8 cellular contexts compared by ENCODE assay signal in the genomic region with DNA sequence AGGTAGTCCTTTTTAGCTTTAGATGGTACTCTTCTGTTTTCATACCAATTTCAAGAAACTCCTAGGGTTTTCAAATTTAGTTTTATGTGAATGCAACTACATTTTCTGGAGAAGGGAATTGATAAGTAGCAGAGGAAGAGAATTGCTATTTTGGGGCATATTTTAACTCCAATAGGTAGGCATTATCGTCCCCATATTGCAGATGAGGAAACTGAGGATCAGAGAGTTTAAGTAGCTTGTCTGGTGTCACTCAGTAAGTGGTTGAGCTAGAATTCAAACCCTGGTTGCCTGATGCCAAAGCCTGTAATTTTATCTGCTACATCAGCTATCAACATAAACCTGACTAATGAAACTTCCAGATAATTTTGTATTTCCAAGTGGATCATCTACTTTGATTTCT. TPM values are rescaled to one million over a fixed set of nuclear protein-coding genes. Genes with fewer than 3 reads are reported as not detected.
DNase-seq lines count a peak whose midpoint lies in the region; ATAC-seq and TF ChIP-seq lines count a peak whose summit lies in the region.

No MANE protein-coding gene starts in this region.

- peaks cover 33% of the 10 kb centered on the region for H3K36me3 Mint-ChIP-seq in activated CD4-positive, alpha-beta T cell treated with anti-CD3 and anti-CD28 coated beads for 36 hours (ENCODE audit: low read depth)
- H3K36me3 Mint-ChIP-seq in T-helper 17 cell (ENCODE audit: low read depth), result peaks cover 2% of the 10 kb centered on the region

- H3K27me3 ChIP-seq in spleen (replicated peaks in 1 of 7), result no peaks in the 10 kb centered on the region

- no peaks in the 10 kb centered on the region for H3K9me3 Mint-ChIP-seq in activated CD4-positive, alpha-beta T cell treated with anti-CD3 and anti-CD28 coated beads for 36 hours (ENCODE audit: low read depth)

- WGBS in spleen, 5 donors, result 82 to 100% (median 90%) methylated on average over 1 of the region's 1 CpG

- H3K4me1 Mint-ChIP-seq in activated CD4-positive, alpha-beta T cell treated with anti-CD3 and anti-CD28 coated beads for 36 hours, result peaks cover 69% of the 10 kb centered on the region
- H3K4me1 Mint-ChIP-seq in T-helper 17 cell, result peaks cover 59% of the 10 kb centered on the region

- CTCF ChIA-PET in activated CD4-positive, alpha-beta T cell treated with anti-CD3 and anti-CD28 coated beads for 36 hours (lab: Charles Lee), result interaction anchor here (0.6 to 3.3 kb wide), 6 partner anchors 9 to 1082 kb away, joined by 3 to 20 read pairs (median 6); partner anchors contain the start of gene CITED4

- no peaks in the 10 kb centered on the region for H3K9me3 ChIP-seq in T-helper 17 cell (ENCODE audit: control insufficient read depth, low read length, poor library complexity, severe bottlenecking)
- H3K9me3 ChIP-seq in spleen, result no peaks in the 10 kb centered on the region

- H3K4me3 Mint-ChIP-seq in activated CD4-positive, alpha-beta T cell treated with anti-CD3 and anti-CD28 coated beads for 36 hours, result peak overlapping the region; percentile 100
- H3K4me3 Mint-ChIP-seq in T-helper 17 cell, result peak overlapping the region; percentile 99

- POLR2A ChIA-PET in activated CD4-positive, alpha-beta T cell treated with anti-CD3 and anti-CD28 coated beads for 36 hours (lab: Charles Lee), result interaction anchor here (2.7 kb wide), 1 partner anchor 10 kb away, joined by 14 read pairs; no protein-coding TSS in a partner anchor

- TF ChIP-seq POLR2A in spleen (IDR thresholded peaks at IDR 0.05), result no peak

- H3K27ac Mint-ChIP-seq in activated CD4-positive, alpha-beta T cell treated with anti-CD3 and anti-CD28 coated beads for 36 hours, result peak overlapping the region; percentile 97
- H3K27ac Mint-ChIP-seq in T-helper 17 cell, result peak overlapping the region; percentile 99

- TF ChIP-seq CTCF in fibroblast of the aortic adventitia (IDR thresholded peaks at IDR 0.05; ENCODE audit: insufficient read depth, low read length) (no peak), spleen (IDR thresholded peaks at IDR 0.05 in 8 of 11, conservative IDR thresholded peaks at IDR 0.05 in 3 of 11) (no peak)

- no peak for DNase-seq in activated CD4-positive, alpha-beta T cell treated with anti-CD3 and anti-CD28 coated beads for 36 hours
- no peak for DNase-seq in activated CD4-positive, alpha-beta T cell treated with anti-CD3 and anti-CD28 coated beads for 1 hour
- DNase-seq in T-helper 17 cell (no peak), fibroblast of the aortic adventitia (ENCODE audit: low read depth) (no peak), spleen (no peak), CD1c-positive myeloid dendritic cell (ENCODE audit: extremely low spot score) (no peak), NCI-H2029 (lab: John Stamatoyannopoulos, UW) (no peak)

- intact Hi-C loops in activated CD4-positive, alpha-beta T cell treated with anti-CD3 and anti-CD28 coated beads for 36 hours (cut with DNase I, micrococcal nuclease), result loop anchor here (5.0 kb wide), 4 partner anchors 306 to 651 kb away; partner anchors contain the start of genes RLF (in 2 of the 2), CAP1 (in 1 of the 2) and ZMPSTE24 (in 1 of the 2)
- intact Hi-C loops in spleen (cut with DNase I; ENCODE audit: low total_unique reads), result no loop called here

- peak overlapping the region in 6 of 8 donors; percentile 97 to 100 (median 99) for H3K27ac ChIP-seq in spleen

- H3K4me1 ChIP-seq in spleen, result peaks cover 53 to 87% (median 79%) of the 10 kb centered on the region in 6 donors

- peak overlapping the region; percentile 92 for H3K4me3 ChIP-seq in fibroblast of the aortic adventitia (ENCODE audit: low read depth, low read length)
- H3K4me3 ChIP-seq in spleen, result no peak overlapping the region

- H3K27me3 Mint-ChIP-seq in activated CD4-positive, alpha-beta T cell treated with anti-CD3 and anti-CD28 coated beads for 36 hours, result no peaks in the 10 kb centered on the region
- no peaks in the 10 kb centered on the region for H3K27me3 Mint-ChIP-seq in T-helper 17 cell

- H3K36me3 ChIP-seq in spleen, result peaks cover 0 to 6% (median 0%) of the 10 kb centered on the region in 6 donors

- no peak for ATAC-seq in activated CD4-positive, alpha-beta T cell treated with anti-CD3 and anti-CD28 coated beads for 36 hours
- no peak for ATAC-seq in T-helper 17 cell
- ATAC-seq in HG03565 (IDR thresholded peaks at IDR 0.05; ENCODE audit: unreplicated experiment), result no peak

RNA-seq across cellular contexts. Expression of gene NFYC, which starts 1.9 kb away (rescaled TPM):
- 10 to 100 TPM; 53.6 to 85.4 TPM for total RNA-seq in activated CD4-positive, alpha-beta T cell treated with anti-CD3 and anti-CD28 coated beads for 36 hours
- total RNA-seq in T-helper 17 cell (10 to 100 TPM; 42.3 to 45.7 TPM), fibroblast of the aortic adventitia (ENCODE audit: low replicate concordance) (13.2 and 23.1 TPM in 2 replicates), spleen (10 to 100 TPM; 57.8 to 99.0 (median 72.4) TPM)
- polyA plus RNA-seq in spleen, result 10 to 100 TPM; 34.6 to 43.2 (median 39.5) TPM

RNA-seq across cellular contexts. Expression of gene RIMS3, which starts 27.9 kb away (rescaled TPM):
- 1 to 10 TPM; 2.7 TPM for total RNA-seq in activated CD4-positive, alpha-beta T cell treated with anti-CD3 and anti-CD28 coated beads for 36 hours
- total RNA-seq in T-helper 17 cell (1 to 10 TPM; 1.7 to 2.1 TPM), fibroblast of the aortic adventitia (ENCODE audit: low replicate concordance) (0.36 and 0.57 TPM in 2 replicates), spleen (1 to 10 TPM; 1.6 to 6.9 (median 3.3) TPM)
- polyA plus RNA-seq in spleen, result 1 to 10 TPM in 1 of 3 donors, under 1 TPM in 2; 0.30 to 1.0 (median 0.44) TPM
